Comparison of ENCODE assay signal across 1 cellular context in the genomic region with DNA sequence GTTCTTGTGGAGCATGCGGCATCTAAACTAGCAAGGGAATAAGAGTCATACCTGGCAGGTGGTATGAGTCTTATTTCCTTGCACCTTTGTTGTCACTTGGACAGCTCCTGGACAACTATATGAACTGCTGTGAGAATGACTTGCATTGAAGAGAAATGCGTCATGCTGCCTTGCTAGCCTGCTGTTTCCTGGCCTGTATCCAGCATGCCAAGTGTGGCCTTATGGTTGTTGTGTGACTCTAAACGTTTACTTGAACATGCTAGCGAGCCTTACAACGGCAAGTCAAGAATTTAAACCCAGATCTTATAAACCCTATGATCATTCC.
TF ChIP-seq lines count a peak whose summit lies in the region.

No MANE protein-coding gene starts in this region.

TF ChIP-seq in HepG2, 621 proteins besides CTCF, POLR2A, EP300 and RAD21 (continued from another document):
- TF ChIP-seq, protein P1, sequence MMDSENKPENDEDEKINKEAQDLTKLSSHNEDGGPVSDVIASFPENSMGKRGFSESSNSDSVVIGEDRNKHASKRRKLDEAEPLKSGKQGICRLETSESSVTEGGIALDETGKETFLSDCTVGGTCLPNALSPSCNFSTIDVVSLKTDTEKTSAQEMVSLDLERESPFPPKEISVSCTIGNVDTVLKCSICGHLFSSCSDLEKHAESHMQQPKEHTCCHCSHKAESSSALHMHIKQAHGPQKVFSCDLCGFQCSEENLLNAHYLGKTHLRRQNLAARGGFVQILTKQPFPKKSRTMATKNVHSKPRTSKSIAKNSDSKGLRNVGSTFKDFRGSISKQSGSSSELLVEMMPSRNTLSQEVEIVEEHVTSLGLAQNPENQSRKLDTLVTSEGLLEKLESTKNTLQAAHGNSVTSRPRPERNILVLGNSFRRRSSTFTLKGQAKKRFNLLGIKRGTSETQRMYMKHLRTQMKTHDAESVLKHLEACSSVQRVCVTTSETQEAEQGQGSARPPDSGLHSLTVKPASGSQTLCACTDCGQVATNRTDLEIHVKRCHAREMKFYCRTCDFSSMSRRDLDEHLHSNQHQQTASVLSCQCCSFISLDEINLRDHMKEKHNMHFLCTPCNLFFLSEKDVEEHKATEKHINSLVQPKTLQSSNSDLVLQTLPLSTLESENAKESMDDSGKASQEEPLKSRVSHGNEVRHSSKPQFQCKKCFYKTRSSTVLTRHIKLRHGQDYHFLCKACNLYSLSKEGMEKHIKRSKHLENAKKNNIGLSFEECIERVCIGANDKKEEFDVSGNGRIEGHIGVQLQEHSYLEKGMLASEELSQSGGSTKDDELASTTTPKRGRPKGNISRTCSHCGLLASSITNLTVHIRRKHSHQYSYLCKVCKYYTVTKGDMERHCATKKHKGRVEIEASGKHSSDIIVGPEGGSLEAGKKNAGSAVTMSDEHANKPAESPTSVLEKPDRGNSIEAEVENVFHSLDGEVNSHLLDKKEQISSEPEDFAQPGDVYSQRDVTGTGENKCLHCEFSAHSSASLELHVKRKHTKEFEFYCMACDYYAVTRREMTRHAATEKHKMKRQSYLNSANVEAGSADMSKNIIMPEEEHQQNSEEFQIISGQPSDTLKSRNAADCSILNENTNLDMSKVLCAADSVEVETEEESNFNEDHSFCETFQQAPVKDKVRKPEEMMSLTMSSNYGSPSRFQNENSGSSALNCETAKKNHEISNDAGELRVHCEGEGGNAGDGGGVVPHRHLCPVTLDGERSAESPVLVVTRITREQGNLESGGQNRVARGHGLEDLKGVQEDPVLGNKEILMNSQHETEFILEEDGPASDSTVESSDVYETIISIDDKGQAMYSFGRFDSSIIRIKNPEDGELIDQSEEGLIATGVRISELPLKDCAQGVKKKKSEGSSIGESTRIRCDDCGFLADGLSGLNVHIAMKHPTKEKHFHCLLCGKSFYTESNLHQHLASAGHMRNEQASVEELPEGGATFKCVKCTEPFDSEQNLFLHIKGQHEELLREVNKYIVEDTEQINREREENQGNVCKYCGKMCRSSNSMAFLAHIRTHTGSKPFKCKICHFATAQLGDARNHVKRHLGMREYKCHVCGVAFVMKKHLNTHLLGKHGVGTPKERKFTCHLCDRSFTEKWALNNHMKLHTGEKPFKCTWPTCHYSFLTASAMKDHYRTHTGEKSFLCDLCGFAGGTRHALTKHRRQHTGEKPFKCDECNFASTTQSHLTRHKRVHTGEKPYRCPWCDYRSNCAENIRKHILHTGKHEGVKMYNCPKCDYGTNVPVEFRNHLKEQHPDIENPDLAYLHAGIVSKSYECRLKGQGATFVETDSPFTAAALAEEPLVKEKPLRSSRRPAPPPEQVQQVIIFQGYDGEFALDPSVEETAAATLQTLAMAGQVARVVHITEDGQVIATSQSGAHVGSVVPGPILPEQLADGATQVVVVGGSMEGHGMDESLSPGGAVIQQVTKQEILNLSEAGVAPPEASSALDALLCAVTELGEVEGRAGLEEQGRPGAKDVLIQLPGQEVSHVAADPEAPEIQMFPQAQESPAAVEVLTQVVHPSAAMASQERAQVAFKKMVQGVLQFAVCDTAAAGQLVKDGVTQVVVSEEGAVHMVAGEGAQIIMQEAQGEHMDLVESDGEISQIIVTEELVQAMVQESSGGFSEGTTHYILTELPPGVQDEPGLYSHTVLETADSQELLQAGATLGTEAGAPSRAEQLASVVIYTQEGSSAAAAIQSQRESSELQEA (CRISPR knock-in tag; IDR thresholded peaks at IDR 0.05; ENCODE audit: not compliant biosample characterization), result no peak
- TF ChIP-seq ZNF451 (CRISPR knock-in tag; IDR thresholded peaks at IDR 0.05) (no peak), HOXA3 (CRISPR knock-in tag; IDR thresholded peaks at IDR 0.05) (no peak), NFYB (CRISPR knock-in tag; IDR thresholded peaks at IDR 0.05) (no peak), PHB2 (IDR thresholded peaks at IDR 0.05; ENCODE audit: partially characterized antibody) (no peak)
